In genomic region chr9:99821187-99822095, GRCh38 we compare ENCODE assay signal across 8 cellular contexts. TPM values are rescaled to one million over a fixed set of nuclear protein-coding genes. Genes with fewer than 3 reads are reported as not detected.
A peak's percentile ranks its signal among the peaks of the same experiment; 100 is the strongest.
DNase-seq lines count a peak whose midpoint lies in the region; ATAC-seq, FAIRE-seq and TF ChIP-seq lines count a peak whose summit lies in the region.

NR4A3 (plus strand) TSS chr9:99821885; CDS start chr9:99828043, 6,158 bp downstream.

- peak within 1 kb of the TSS; percentile 99 for H3K27ac Mint-ChIP-seq in central memory CD8-positive, alpha-beta T cell (ENCODE audit: low read depth)

- no peaks in the 10 kb centered on the region for H3K9me3 Mint-ChIP-seq in central memory CD8-positive, alpha-beta T cell

- no peaks in the 10 kb centered on the region for H3K36me3 ChIP-seq in keratinocyte (ENCODE audit: control insufficient read depth in 2 of 2, extremely low read depth in 1 of 2, insufficient read depth in 2 of 2, low read length in 2 of 2)

- peaks cover 53% of the 10 kb centered on the region for H3K36me3 Mint-ChIP-seq in central memory CD8-positive, alpha-beta T cell (ENCODE audit: insufficient read depth)

- dilution Hi-C loops in keratinocyte (cut with MboI; ENCODE audit: extremely low pct_ligation_motif_present, low sequenced_read_pairs): no loop called here

- H3K4me1 Mint-ChIP-seq in central memory CD8-positive, alpha-beta T cell: peaks cover 66% of the 10 kb centered on the region

- peaks cover 39% of the 10 kb centered on the region for H3K27me3 ChIP-seq in keratinocyte (ENCODE audit: control insufficient read depth, extremely low read depth, insufficient read depth, low read length)

- no peak for FAIRE-seq in keratinocyte (lab: Jason Lieb, UNC)

- peaks cover 38% of the 10 kb centered on the region for H3K27me3 Mint-ChIP-seq in central memory CD8-positive, alpha-beta T cell

- no peaks in the 10 kb centered on the region for H4K20me1 ChIP-seq in keratinocyte (ENCODE audit: control insufficient read depth, extremely low read depth, insufficient read depth, low read length)

- H3K9me3 ChIP-seq in keratinocyte (ENCODE audit: control insufficient read depth, low read depth, low read length): no peaks in the 10 kb centered on the region

- H3K4me1 ChIP-seq in keratinocyte (ENCODE audit: control insufficient read depth, extremely low read depth, insufficient read depth, low read length): peaks cover 29% of the 10 kb centered on the region

- H3K9ac ChIP-seq in keratinocyte (ENCODE audit: control insufficient read depth, extremely low read depth, insufficient read depth, low read length): peak within 1 kb of the TSS; percentile 74

- DNase-seq in AG08396 (ENCODE audit: low spot score) (peak; percentile 94), NCI-H345 treated with DMSO at 0.1 percent for 48 hours (lab: John Stamatoyannopoulos, UW; ENCODE audit: unreplicated experiment) (peak; percentile 79), keratinocyte (ENCODE audit: low read depth, low spot score) (peak; percentile 76)
- DNase-seq in central memory CD8-positive, alpha-beta T cell (ENCODE audit: low spot score in 2 of 2): peak; percentile 84 to 91
- peak; percentile 74 to 75 (median 75) for DNase-seq in stimulated activated CD4-positive, alpha-beta T cell treated with anti-CD3 and anti-CD28 coated beads, Interleukin-12 subunit alpha, Interleukin-12 subunit beta, amount 100 ng/mL, for 48 hours (ENCODE audit: low read depth in 2 of 3, low spot score in 1 of 3)

- peak within 1 kb of the TSS; percentile 92 for H2AFZ ChIP-seq in keratinocyte (ENCODE audit: control insufficient read depth, low read length)

- peak within 1 kb of the TSS; percentile 78 for H3K27ac ChIP-seq in keratinocyte (ENCODE audit: control insufficient read depth, insufficient read depth, low read length)

- no peaks in the 10 kb centered on the region for H3K9me1 ChIP-seq in keratinocyte (ENCODE audit: control insufficient read depth, extremely low read depth, insufficient read depth, low read length)

- peak within 1 kb of the TSS; percentile 73 to 86 (median 81) for H3K4me3 ChIP-seq in keratinocyte (ENCODE audit: control insufficient read depth in 2 of 3, extremely low read depth in 1 of 3, insufficient read depth in 2 of 3, low read depth in 1 of 3, low read length in 3 of 3)

- H3K79me2 ChIP-seq in keratinocyte (ENCODE audit: control insufficient read depth, insufficient read depth, low read length): no peaks in the 10 kb centered on the region

- ATAC-seq in GM19023 (IDR thresholded peaks at IDR 0.05; ENCODE audit: unreplicated experiment): peak; percentile 34
- ATAC-seq in HG03196 (IDR thresholded peaks at IDR 0.05; ENCODE audit: unreplicated experiment): peak; percentile 38
- peak; percentile 20 for ATAC-seq in activated CD4-positive, CD25-positive, alpha-beta regulatory T cell treated with anti-CD3 and anti-CD28 coated beads, Interleukin-2, amount 50 U/mL, for 24 hours
- peak; percentile 34 for ATAC-seq in central memory CD8-positive, alpha-beta T cell (replicated peaks; ENCODE audit: extremely low read depth, poor library complexity, severe bottlenecking)

- H3K4me3 Mint-ChIP-seq in central memory CD8-positive, alpha-beta T cell: peak within 1 kb of the TSS; percentile 99

- peak within 1 kb of the TSS; percentile 100 for H3K4me2 ChIP-seq in keratinocyte (ENCODE audit: control insufficient read depth, extremely low read depth, insufficient read depth, low read depth, low read length)

- TF ChIP-seq CTCF in keratinocyte (optimal IDR thresholded peaks at IDR 0.05 in 1 of 3, IDR thresholded peaks at IDR 0.05 in 1 of 3, conservative IDR thresholded peaks at IDR 0.05 in 1 of 3; ENCODE audit: extremely low read depth in 1 of 3, insufficient read depth in 2 of 3, low read length in 3 of 3): peak; percentile 10 to 29 (median 17)

RNA-seq across cellular contexts. Expression of gene NR4A3, which starts in this region (rescaled TPM):
- 0.13 to 0.16 TPM in 2 of 3 replicates, not detected in the other for polyA plus RNA-seq in keratinocyte
- 0.32 TPM for polyA plus RNA-seq in keratinocyte (2011; ENCODE audit: low read depth)
- 0.02 and 0.09 TPM in 2 replicates for polyA plus RNA-seq in keratinocyte (2011; cell fraction: cytosol; rRNA removed)
- 2.1 and 4.3 TPM in 2 replicates for polyA plus RNA-seq in keratinocyte (2011; cell fraction: nucleus; rRNA removed)
- 0.41 TPM in 1 of 2 replicates, not detected in the other for polyA plus RNA-seq in keratinocyte (2012; ENCODE audit: low replicate concordance)
- 1.1 to 1.2 TPM in 2 of 3 replicates, not detected in the other for polyA minus RNA-seq in keratinocyte
- polyA minus RNA-seq in keratinocyte (2011; cell fraction: cytosol; rRNA and poly(A)+ RNA removed): not detected
- polyA minus RNA-seq in keratinocyte (2011; cell fraction: nucleus; rRNA and poly(A)+ RNA removed): 13.0 and 21.7 TPM in 2 replicates

Comparison
In these comparisons a context has a peak if more than half of its experiments do, and no peak if none do; other contexts are left out.
1. Peak in every context shown above with its lines: DNase-seq, ATAC-seq, H3K4me3 ChIP-seq and H3K27ac ChIP-seq.